Comparison of ENCODE assay signal across 7 cellular contexts in genomic region chr2:39728085-39728484, GRCh38.
A peak's percentile ranks its signal among the peaks of the same experiment; 100 is the strongest.
DNase-seq lines count a peak whose midpoint lies in the region; ATAC-seq lines count a peak whose summit lies in the region.

No MANE protein-coding gene starts in this region.

- DNase-seq in SW480 (ENCODE audit: low spot score) (peak; percentile 10), kidney tubule cell (ENCODE audit: low spot score) (peak; percentile 56)

- peak; percentile 63 for ATAC-seq in GM18498 (IDR thresholded peaks at IDR 0.05; ENCODE audit: unreplicated experiment)
- peak; percentile 45 for ATAC-seq in GM19455 (IDR thresholded peaks at IDR 0.05; ENCODE audit: unreplicated experiment)
- peak; percentile 59 for ATAC-seq in HG02623 (IDR thresholded peaks at IDR 0.05; ENCODE audit: unreplicated experiment)
- peak; percentile 39 for ATAC-seq in HG03108 (IDR thresholded peaks at IDR 0.05; ENCODE audit: unreplicated experiment)
- ATAC-seq in HG03565 (IDR thresholded peaks at IDR 0.05; ENCODE audit: unreplicated experiment): peak; percentile 73

Comparison
In these comparisons a context has a peak if more than half of its experiments do, and no peak if none do; other contexts are left out.
1. Peak in every context shown above with its lines: DNase-seq and ATAC-seq.